In the genomic region with DNA sequence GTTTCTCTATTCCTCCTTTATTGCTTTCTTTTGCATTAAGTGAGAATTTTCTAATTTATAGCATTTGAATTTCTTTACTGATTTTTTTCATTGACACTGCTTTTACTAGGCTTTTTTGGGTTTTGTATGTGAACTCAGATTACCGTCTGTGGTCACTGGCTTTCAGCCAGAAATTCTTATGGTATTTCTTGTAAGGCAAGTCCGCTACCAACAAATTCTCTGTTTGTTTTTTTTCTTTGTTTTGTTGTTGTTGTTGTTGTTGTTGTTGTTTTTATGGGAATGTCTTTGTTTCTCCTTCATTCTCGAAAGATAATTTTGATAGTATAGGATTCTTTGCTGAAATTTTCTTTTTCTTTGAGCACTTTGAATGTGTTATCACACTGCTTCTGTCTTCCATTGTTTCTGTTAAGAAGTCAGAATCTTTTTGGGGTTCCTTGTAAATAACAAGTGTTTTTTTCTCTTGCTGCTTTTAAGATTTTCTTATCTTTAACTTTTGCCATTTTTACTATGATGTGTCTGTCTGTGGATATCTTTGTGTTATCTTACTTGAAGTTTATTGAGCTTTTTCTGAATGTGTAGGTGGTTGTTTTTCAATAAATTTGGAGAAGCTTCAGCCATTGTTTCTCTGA, we compare ENCODE assay signal across 19 cellular contexts. TPM values are rescaled to one million over a fixed set of nuclear protein-coding genes. Genes with fewer than 3 reads are reported as not detected.
"Had no signal": no experiment of that assay in that cellular context is flagged by ENCODE, and none has a peak within 500 bp of the region (broad histone marks: within the 10 kb centered on the region; RNA-seq: fewer than 3 reads in every experiment).

No MANE protein-coding gene starts in this region.

- H3K4me3 ChIP-seq: thyroid gland, uterus had no signal

- H3K4me1 Mint-ChIP-seq: stimulated activated memory B cell treated with anti-CD40 and anti-IgM and Interleukin-4, amounts not matched to agents 10 μg/mL and 1 μg/mL and 100 μg/mL, for 72 hours had no signal

- H3K27ac ChIP-seq: neutrophil, parathyroid adenoma, thyroid gland, uterus had no signal

- FAIRE-seq: keratinocyte had no signal

- H3K27ac Mint-ChIP-seq: activated naive CD8-positive, alpha-beta T cell treated with anti-CD3 and anti-CD28 coated beads, Interleukin-2, amount 10 ng/mL, durations not matched to agents 7 days and 5 days; naive thymus-derived CD4-positive, alpha-beta T cell; stimulated activated memory B cell treated with anti-CD40 and anti-IgM and Interleukin-4, amounts not matched to agents 10 μg/mL and 1 μg/mL and 100 μg/mL, for 72 hours had no signal

- H2AFZ ChIP-seq: parathyroid adenoma had no signal

- H3K4me3 Mint-ChIP-seq: activated naive CD8-positive, alpha-beta T cell treated with anti-CD3 and anti-CD28 coated beads, Interleukin-2, amount 10 ng/mL, durations not matched to agents 7 days and 5 days; naive thymus-derived CD4-positive, alpha-beta T cell; stimulated activated memory B cell treated with anti-CD40 and anti-IgM and Interleukin-4, amounts not matched to agents 10 μg/mL and 1 μg/mL and 100 μg/mL, for 72 hours had no signal

- H3K4me1 ChIP-seq: parathyroid adenoma, thyroid gland, uterus had no signal

- H3K27me3 Mint-ChIP-seq: activated naive CD8-positive, alpha-beta T cell treated with anti-CD3 and anti-CD28 coated beads, Interleukin-2, amount 10 ng/mL, durations not matched to agents 7 days and 5 days; stimulated activated memory B cell treated with anti-CD40 and anti-IgM and Interleukin-4, amounts not matched to agents 10 μg/mL and 1 μg/mL and 100 μg/mL, for 72 hours had no signal

- H3K9ac ChIP-seq: parathyroid adenoma had no signal

- H3K36me3 ChIP-seq: neutrophil, thyroid gland, uterus had no signal

- DNase-seq: activated CD4-positive, alpha-beta T cell treated with anti-CD3 and anti-CD28 coated beads, Interleukin-2, amount 50 U/mL, for 1 hour; activated naive CD4-positive, alpha-beta T cell; activated naive CD8-positive, alpha-beta T cell treated with anti-CD3 and anti-CD28 coated beads, Interleukin-2, amount 10 ng/mL, durations not matched to agents 7 days and 5 days; anterior cingulate cortex; central memory CD4-positive, alpha-beta T cell; cortex of kidney; effector memory CD4-positive, alpha-beta T cell; hippocampal formation; naive thymus-derived CD4-positive, alpha-beta T cell; stimulated activated CD4-positive, alpha-beta T cell treated with anti-CD3 and anti-CD28 coated beads, Interleukin-2, amount 100 ng/mL, for 48 hours; thyroid gland; uterus had no signal

- ATAC-seq: left lobe of liver; naive thymus-derived CD4-positive, alpha-beta T cell; stimulated activated memory B cell treated with anti-CD40 and anti-IgM and Interleukin-4, amounts not matched to agents 10 μg/mL and 1 μg/mL and 100 μg/mL, for 72 hours had no signal

- H3K9me3 ChIP-seq: neutrophil, thyroid gland, uterus had no signal

- H3K27me3 ChIP-seq: neutrophil, thyroid gland, uterus had no signal

RNA-seq across cellular contexts. Expression of a gene that starts 15.0 kb away (rescaled TPM):
- total RNA-seq: activated CD8-positive, alpha-beta memory T cell treated with anti-CD3 and anti-CD28 coated beads for 36 hours; activated naive CD8-positive, alpha-beta T cell treated with anti-CD3 and anti-CD28 coated beads, Interleukin-2, amount 10 ng/mL, durations not matched to agents 7 days and 5 days; left lobe of liver; lung microvascular endothelial cell; naive thymus-derived CD4-positive, alpha-beta T cell; uterus had no signal
- polyA plus RNA-seq: naive thymus-derived CD4-positive, alpha-beta T cell had no signal

RNA-seq across cellular contexts. Expression of a gene that starts 54.8 kb away (rescaled TPM):
- total RNA-seq: activated CD8-positive, alpha-beta memory T cell treated with anti-CD3 and anti-CD28 coated beads for 36 hours; activated naive CD8-positive, alpha-beta T cell treated with anti-CD3 and anti-CD28 coated beads, Interleukin-2, amount 10 ng/mL, durations not matched to agents 7 days and 5 days; left lobe of liver; lung microvascular endothelial cell; naive thymus-derived CD4-positive, alpha-beta T cell; thyroid gland; uterus had no signal
- polyA plus RNA-seq: keratinocyte; naive thymus-derived CD4-positive, alpha-beta T cell had no signal
